In the genomic region with DNA sequence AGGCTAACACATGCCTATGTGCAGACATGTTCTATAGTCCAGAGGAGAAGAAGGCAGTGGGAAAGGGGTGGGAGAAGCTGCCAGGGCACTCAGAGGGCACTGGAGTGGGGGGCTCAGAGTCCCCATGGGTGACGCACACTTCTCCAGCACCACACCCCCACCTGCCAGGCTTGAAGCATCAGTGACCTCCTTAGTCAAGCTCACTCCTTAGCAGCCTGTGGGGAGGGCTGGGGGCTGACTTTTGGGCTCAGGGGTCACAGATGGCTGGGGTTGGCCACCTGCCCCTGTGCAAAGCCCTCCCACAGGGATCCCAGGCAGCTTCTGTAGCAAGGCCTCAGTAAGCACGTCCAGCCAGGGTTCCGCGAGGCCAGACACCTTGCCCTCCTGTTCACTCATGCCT, we compare ENCODE assay signal across 21 cellular contexts. TPM values are rescaled to one million over a fixed set of nuclear protein-coding genes. Genes with fewer than 3 reads are reported as not detected.
A peak's percentile ranks its signal among the peaks of the same experiment; 100 is the strongest.
DNase-seq lines count a peak whose midpoint lies in the region; TF ChIP-seq lines count a peak whose summit lies in the region.
"Had no signal": no experiment of that assay in that cellular context is flagged by ENCODE, and none has a peak within 500 bp of the region (broad histone marks: within the 10 kb centered on the region; RNA-seq: fewer than 3 reads in every experiment).

No MANE protein-coding gene starts in this region.

- DNase-seq in NCI-H69 (lab: John Stamatoyannopoulos, UW) (peak; percentile 57), nephron progenitor cell (peak; percentile 38), AG20443 (ENCODE audit: low spot score) (no peak), NCI-H345 treated with DMSO at 0.1 percent for 48 hours (lab: John Stamatoyannopoulos, UW; ENCODE audit: unreplicated experiment) (no peak), SK-N-SH (no peak), NAMALWA (ENCODE audit: low spot score) (no peak)
- DNase-seq: 8988T; ACHN; Calu3; CD4-positive, alpha-beta T cell; COR-L47; DMS53; DMS79 treated with DMSO at 0.1 percent for 48 hours; GF-D8; H9; HFFc6 had no signal

- no peak for TF ChIP-seq RAD21 in SK-N-SH (IDR thresholded peaks at IDR 0.05; ENCODE audit: low read length)

- peaks cover 43% of the 10 kb centered on the region for H3K27me3 Mint-ChIP-seq in nephron progenitor cell (ENCODE audit: low read depth, poor library complexity)

- peaks cover 44% of the 10 kb centered on the region for H3K4me1 Mint-ChIP-seq in nephron progenitor cell
- H3K4me1 Mint-ChIP-seq: CD14-positive monocyte had no signal

- H3K79me2 ChIP-seq in SK-N-SH (ENCODE audit: insufficient read depth): no peaks in the 10 kb centered on the region

- H3K9me2 ChIP-seq in SK-N-SH: no peaks in the 10 kb centered on the region

- H3K9ac ChIP-seq in BLaER1 (no peak overlapping the region), SK-N-SH (no peak overlapping the region)

- H3K36me3 ChIP-seq in BLaER1 (no peaks in the 10 kb centered on the region), esophagus (ENCODE audit: control insufficient read depth in 2 of 2, insufficient read depth in 2 of 2, low read length in 1 of 2) (peaks cover 0 to 79% of the 10 kb centered on the region in 2 donors), SK-N-SH (replicated peaks in 1 of 2; ENCODE audit: control insufficient read depth in 1 of 2, insufficient read depth in 2 of 2, low read length in 1 of 2) (no peaks in the 10 kb centered on the region)

- no peak overlapping the region for H2AFZ ChIP-seq in SK-N-SH (ENCODE audit: low read depth)
- H2AFZ ChIP-seq: GM23338 had no signal

- no peaks in the 10 kb centered on the region for H3K36me3 Mint-ChIP-seq in nephron progenitor cell (ENCODE audit: low read depth)
- H3K36me3 Mint-ChIP-seq: CD14-positive monocyte had no signal

- no peak for TF ChIP-seq EP300 in SK-N-SH (IDR thresholded peaks at IDR 0.05; ENCODE audit: borderline replicate concordance in 1 of 2, low read depth in 1 of 2, low read length in 1 of 2)

- H3K27me3 ChIP-seq in BLaER1 (no peaks in the 10 kb centered on the region), esophagus (ENCODE audit: control insufficient read depth in 1 of 2, insufficient read depth in 2 of 2, low read length in 2 of 2) (no peaks in the 10 kb centered on the region), SK-N-SH (ENCODE audit: insufficient read depth) (peaks cover 3% of the 10 kb centered on the region; the same call in 1 of the 2 replicates)

- no peak for TF ChIP-seq CTCF in nephron progenitor cell (IDR thresholded peaks at IDR 0.05)
- TF ChIP-seq CTCF in SK-N-SH (IDR thresholded peaks at IDR 0.05): no peak

- no peak overlapping the region for H3K27ac ChIP-seq in BLaER1
- peak overlapping the region; percentile 41 to 68 for H3K27ac ChIP-seq in esophagus (ENCODE audit: low read depth in 2 of 2, low read length in 1 of 2)
- H3K27ac ChIP-seq in SK-N-SH (ENCODE audit: low read depth in 2 of 2, low read length in 1 of 2): no peak overlapping the region
- H3K27ac ChIP-seq: A549 had no signal

- H4K20me1 ChIP-seq in BLaER1 (no peaks in the 10 kb centered on the region), SK-N-SH (ENCODE audit: insufficient read depth) (no peaks in the 10 kb centered on the region)

- H3K4me2 ChIP-seq in BLaER1: peak overlapping the region; percentile 56; the same call in 1 of the 2 replicates
- no peak overlapping the region for H3K4me2 ChIP-seq in SK-N-SH
- H3K4me2 ChIP-seq: A549, GM23338 had no signal

- H3K4me1 ChIP-seq in BLaER1: peaks cover 58% of the 10 kb centered on the region
- H3K4me1 ChIP-seq in esophagus (ENCODE audit: control insufficient read depth in 2 of 2, insufficient read depth in 2 of 2, low read length in 1 of 2): peaks cover 0 to 28% of the 10 kb centered on the region in 2 donors
- no peaks in the 10 kb centered on the region; a peak in 1 of 4 replicates for H3K4me1 ChIP-seq in SK-N-SH (ENCODE audit: control insufficient read depth in 1 of 2, insufficient read depth in 2 of 2, low read depth in 1 of 2, low read length in 1 of 2)

- H3F3A ChIP-seq in SK-N-SH (replicated peaks; ENCODE audit: insufficient read depth): no peaks in the 10 kb centered on the region

- CTCF ChIA-PET in SK-N-SH (lab: Yijun Ruan, JAX): interaction anchor here (1.1 to 2.4 kb wide), 4 partner anchors 11 to 644 kb away, joined by 3 to 12 read pairs (median 4); no protein-coding TSS in a partner anchor

- H3K4me3 Mint-ChIP-seq in nephron progenitor cell: no peak overlapping the region
- H3K4me3 Mint-ChIP-seq: CD14-positive monocyte; CD4-positive, alpha-beta T cell; GM23338; H9; HFFc6 had no signal

- H3K4me3 ChIP-seq in BLaER1 (no peak overlapping the region), esophagus (ENCODE audit: low read depth in 1 of 2, low read length in 2 of 2) (no peak overlapping the region), SK-N-SH (ENCODE audit: low read depth in 2 of 2, low read length in 1 of 2) (no peak overlapping the region)
- H3K4me3 ChIP-seq: A549, GM23338 had no signal

- no peak overlapping the region for H3K27ac Mint-ChIP-seq in nephron progenitor cell
- H3K27ac Mint-ChIP-seq: CD14-positive monocyte; CD4-positive, alpha-beta T cell; GM23338; HFFc6 had no signal

- H3K9me3 ChIP-seq in BLaER1: no peaks in the 10 kb centered on the region
- H3K9me3 ChIP-seq in esophagus (ENCODE audit: control insufficient read depth in 2 of 2, insufficient read depth in 1 of 2, low read depth in 1 of 2, low read length in 1 of 2): no peaks in the 10 kb centered on the region
- H3K9me3 ChIP-seq in SK-N-SH: no peaks in the 10 kb centered on the region
- H3K9me3 ChIP-seq: A549 had no signal

- H3K9me3 Mint-ChIP-seq in nephron progenitor cell: no peaks in the 10 kb centered on the region
- H3K9me3 Mint-ChIP-seq: CD4-positive, alpha-beta T cell; HFFc6 had no signal

- 72 to 88% methylated on average over 4 of the region's 4 CpGs for WGBS in esophagus, 2 donors
- 87% methylated on average over 3 of the region's 4 CpGs for WGBS in SK-N-SH (ENCODE audit: low lambda C conversion rate)

- POLR2A ChIA-PET in SK-N-SH (lab: Yijun Ruan, JAX): no interaction called here

TF ChIP-seq in SK-N-SH, 30 proteins besides CTCF, POLR2A, EP300 and RAD21 (continues in another document):
- TF ChIP-seq NRF1 (IDR thresholded peaks at IDR 0.05; ENCODE audit: low read depth, low read length) (no peak), FOSL2 (IDR thresholded peaks at IDR 0.05; ENCODE audit: borderline replicate concordance, low read depth) (no peak), SMC3 (IDR thresholded peaks at IDR 0.05; ENCODE audit: low read depth, low read length) (no peak), GABPA (IDR thresholded peaks at IDR 0.05; ENCODE audit: low read depth) (no peak), GATA2 (CRISPR knock-in tag; IDR thresholded peaks at IDR 0.05) (no peak), CHD2 (IDR thresholded peaks at IDR 0.05; ENCODE audit: low read length, partially characterized antibody) (no peak), EZH2phosphoT487 (IDR thresholded peaks at IDR 0.05; ENCODE audit: borderline replicate concordance, low read depth) (no peak), FOXM1 (IDR thresholded peaks at IDR 0.05; ENCODE audit: low read depth) (no peak), YY1 (IDR thresholded peaks at IDR 0.05; ENCODE audit: low read depth) (no peak), MEF2A (IDR thresholded peaks at IDR 0.05; ENCODE audit: borderline replicate concordance, low read depth) (no peak), TAF1 (IDR thresholded peaks at IDR 0.05; ENCODE audit: borderline replicate concordance, low read depth, low read length) (no peak), MXI1 (IDR thresholded peaks at IDR 0.05; ENCODE audit: low read depth, low read length) (no peak), POLR2AphosphoS5 (IDR thresholded peaks at IDR 0.05; ENCODE audit: low read depth, low read length) (no peak), FOXJ3 (CRISPR knock-in tag; IDR thresholded peaks at IDR 0.05) (no peak)
- TF ChIP-seq, protein P1, sequence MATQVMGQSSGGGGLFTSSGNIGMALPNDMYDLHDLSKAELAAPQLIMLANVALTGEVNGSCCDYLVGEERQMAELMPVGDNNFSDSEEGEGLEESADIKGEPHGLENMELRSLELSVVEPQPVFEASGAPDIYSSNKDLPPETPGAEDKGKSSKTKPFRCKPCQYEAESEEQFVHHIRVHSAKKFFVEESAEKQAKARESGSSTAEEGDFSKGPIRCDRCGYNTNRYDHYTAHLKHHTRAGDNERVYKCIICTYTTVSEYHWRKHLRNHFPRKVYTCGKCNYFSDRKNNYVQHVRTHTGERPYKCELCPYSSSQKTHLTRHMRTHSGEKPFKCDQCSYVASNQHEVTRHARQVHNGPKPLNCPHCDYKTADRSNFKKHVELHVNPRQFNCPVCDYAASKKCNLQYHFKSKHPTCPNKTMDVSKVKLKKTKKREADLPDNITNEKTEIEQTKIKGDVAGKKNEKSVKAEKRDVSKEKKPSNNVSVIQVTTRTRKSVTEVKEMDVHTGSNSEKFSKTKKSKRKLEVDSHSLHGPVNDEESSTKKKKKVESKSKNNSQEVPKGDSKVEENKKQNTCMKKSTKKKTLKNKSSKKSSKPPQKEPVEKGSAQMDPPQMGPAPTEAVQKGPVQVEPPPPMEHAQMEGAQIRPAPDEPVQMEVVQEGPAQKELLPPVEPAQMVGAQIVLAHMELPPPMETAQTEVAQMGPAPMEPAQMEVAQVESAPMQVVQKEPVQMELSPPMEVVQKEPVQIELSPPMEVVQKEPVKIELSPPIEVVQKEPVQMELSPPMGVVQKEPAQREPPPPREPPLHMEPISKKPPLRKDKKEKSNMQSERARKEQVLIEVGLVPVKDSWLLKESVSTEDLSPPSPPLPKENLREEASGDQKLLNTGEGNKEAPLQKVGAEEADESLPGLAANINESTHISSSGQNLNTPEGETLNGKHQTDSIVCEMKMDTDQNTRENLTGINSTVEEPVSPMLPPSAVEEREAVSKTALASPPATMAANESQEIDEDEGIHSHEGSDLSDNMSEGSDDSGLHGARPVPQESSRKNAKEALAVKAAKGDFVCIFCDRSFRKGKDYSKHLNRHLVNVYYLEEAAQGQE (IDR thresholded peaks at IDR 0.05; ENCODE audit: low read depth, low read length): no peak
- TF ChIP-seq, protein P2, sequence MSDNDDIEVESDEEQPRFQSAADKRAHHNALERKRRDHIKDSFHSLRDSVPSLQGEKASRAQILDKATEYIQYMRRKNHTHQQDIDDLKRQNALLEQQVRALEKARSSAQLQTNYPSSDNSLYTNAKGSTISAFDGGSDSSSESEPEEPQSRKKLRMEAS (IDR thresholded peaks at IDR 0.05; ENCODE audit: low read depth): no peak

RNA-seq across cellular contexts. Expression of gene TRIM29, which starts 18.8 kb away (rescaled TPM):
- polyA plus RNA-seq in esophagus (1,000 to 10,000 TPM in 1 of 2 donors, 100 to 1,000 TPM in 1; 943 to 1,078 TPM), SK-N-SH (2012; rRNA removed) (0.03 TPM in 1 of 2 replicates, not detected in the other)
- polyA plus RNA-seq in SK-N-SH (2012; cell fraction: cytosol; rRNA removed): 0.03 TPM in 1 of 2 replicates, not detected in the other
- 0.05 TPM in 1 of 2 replicates, not detected in the other for polyA plus RNA-seq in SK-N-SH (2012; cell fraction: nucleus; rRNA removed)
- polyA plus RNA-seq: CD14-positive monocyte, GM23338 had no signal

Comparison
In these comparisons a context has a peak if more than half of its experiments do, and no peak if none do; other contexts are left out.
1. H3K27ac ChIP-seq: peak in esophagus (2 of 2); none in BLaER1 (single experiment) and SK-N-SH (0 of 2).
2. DNase-seq: peak in NCI-H69 (single experiment) and nephron progenitor cell (single experiment); none in AG20443 (single experiment), NCI-H345 treated with DMSO at 0.1 percent for 48 hours (single experiment), SK-N-SH (single experiment) and NAMALWA (single experiment).
3. RNA of gene TRIM29, which starts 18.8 kb away (polyA plus RNA-seq): 943 to 1,078 TPM in esophagus; 0.03 to 0.05 TPM in SK-N-SH; every median in the first group is over 100 times any median in the second.